20 cellular contexts compared by ENCODE assay signal in genomic region chr4:126468144-126468543, GRCh38.
"Had no signal": no experiment of that assay in that cellular context is flagged by ENCODE, and none has a peak within 500 bp of the region (broad histone marks: within the 10 kb centered on the region; RNA-seq: fewer than 3 reads in every experiment).

No MANE protein-coding gene starts in this region.

- H3K27ac ChIP-seq: coronary artery, dorsolateral prefrontal cortex, esophagus muscularis mucosa, gastrocnemius medialis, heart right ventricle, left lung, lower lobe of right lung had no signal

- DNase-seq: dermis blood vessel endothelial cell; dorsolateral prefrontal cortex; effector CD4-positive, alpha-beta T cell; effector memory CD4-positive, alpha-beta T cell; foreskin fibroblast; foreskin melanocyte; gastrocnemius medialis; glutamatergic neuron; head of caudate nucleus; heart right ventricle; hippocampal formation; left cardiac atrium; left lung; left ventricle myocardium superior; lower lobe of right lung; mesendoderm; midbrain; naive thymus-derived CD4-positive, alpha-beta T cell had no signal

- H3K36me3 ChIP-seq: esophagus muscularis mucosa, gastrocnemius medialis, heart right ventricle, left lung, lower lobe of right lung had no signal

- H3K9me3 ChIP-seq: esophagus muscularis mucosa, gastrocnemius medialis, left lung had no signal

- H3K4me3 ChIP-seq: coronary artery, dorsolateral prefrontal cortex, esophagus muscularis mucosa, gastrocnemius medialis, heart right ventricle, left lung, lower lobe of right lung had no signal
